In the genomic region with DNA sequence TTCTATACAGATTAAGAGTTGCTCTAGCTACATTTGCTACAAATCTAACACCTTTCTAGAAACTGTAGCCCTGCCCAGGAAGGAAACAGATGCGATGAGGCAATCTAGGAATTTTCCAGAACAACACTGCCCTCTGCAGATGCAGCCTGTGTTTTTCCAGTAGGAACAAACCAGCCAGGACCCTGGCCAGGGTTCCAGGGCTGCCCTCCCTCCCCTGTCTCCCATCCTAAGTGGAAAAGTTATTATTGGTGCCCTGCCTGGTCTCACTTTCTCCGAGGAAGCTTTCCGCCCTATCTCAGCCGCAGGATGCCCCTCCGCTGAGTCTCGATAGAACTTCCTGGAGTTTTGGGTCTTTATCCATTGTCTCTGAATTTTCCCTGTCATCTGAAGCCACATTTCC, we compare ENCODE assay signal across 8 cellular contexts. TPM values are rescaled to one million over a fixed set of nuclear protein-coding genes. Genes with fewer than 3 reads are reported as not detected.
A peak's percentile ranks its signal among the peaks of the same experiment; 100 is the strongest.
DNase-seq lines count a peak whose midpoint lies in the region; TF ChIP-seq lines count a peak whose summit lies in the region.
"Not testable (repeated sequence)": the region's sequence is repeated elsewhere in the genome, so short reads cannot be mapped to it uniquely, and the experiment has no call there.

No MANE protein-coding gene starts in this region.

- peak; percentile 70 to 76 for TF ChIP-seq RAD21 in liver (IDR thresholded peaks at IDR 0.05)

- CTCF ChIA-PET in RWPE1 (lab: Yijun Ruan, JAX), result interaction anchor here (0.6 to 1.8 kb wide), 4 partner anchors 10 to 368 kb away, joined by 3 to 8 read pairs (median 4); no protein-coding TSS in a partner anchor

- TF ChIP-seq CTCF in LNCAP (IDR thresholded peaks at IDR 0.05), result peak; percentile 39; the same call in 1 of the 2 replicates
- peak; percentile 72 for TF ChIP-seq CTCF in RWPE1 (conservative IDR thresholded peaks at IDR 0.05; ENCODE audit: low read depth)
- peak; percentile 63 for TF ChIP-seq CTCF in brain microvascular endothelial cell (IDR thresholded peaks at IDR 0.05; ENCODE audit: low read depth, low read length, missing control alignments)
- TF ChIP-seq CTCF in foreskin fibroblast (IDR thresholded peaks at IDR 0.05; ENCODE audit: low read depth, low read length), result peak; percentile 47
- TF ChIP-seq CTCF in liver (IDR thresholded peaks at IDR 0.05; ENCODE audit: low read depth, low read length, missing input control), result peak; percentile 40
- peak in 1 of 4 experiments; percentile 16 for TF ChIP-seq CTCF in prostate gland (IDR thresholded peaks at IDR 0.05)

- H3K27ac ChIP-seq in RWPE1 (peak overlapping the region; percentile 25), prostate gland (peak overlapping the region in 1 of 2 donors; percentile 42)
- H3K27ac ChIP-seq in brain microvascular endothelial cell; liver (ENCODE audit: low read depth in 1 of 2, low read length in 2 of 2): not testable (repeated sequence)

- H3K36me3 ChIP-seq in brain microvascular endothelial cell (replicated peaks), result peaks cover 30% of the 10 kb centered on the region
- not testable (repeated sequence) for H3K36me3 ChIP-seq in liver (ENCODE audit: control insufficient read depth in 4 of 4, insufficient read depth in 3 of 4, low read depth in 1 of 4, low read length in 3 of 4); prostate gland

- H3K4me3 ChIP-seq in brain microvascular endothelial cell (ENCODE audit: low read depth, low read length); foreskin fibroblast (ENCODE audit: low read depth in 1 of 2, low read length in 2 of 2); liver (ENCODE audit: low read depth in 1 of 3, low read length in 3 of 3); prostate gland: not testable (repeated sequence)

- DNase-seq in A172 (ENCODE audit: low spot score), result peak; percentile 51
- peak; percentile 62 for DNase-seq in ELR (ENCODE audit: low read depth)
- DNase-seq in RWPE1 (ENCODE audit: low spot score), result peak; percentile 39
- peak; percentile 56 for DNase-seq in brain microvascular endothelial cell
- DNase-seq in foreskin fibroblast, result peak in 1 of 2 donors; percentile 58
- DNase-seq in prostate gland (ENCODE audit: low spot score), result peak; percentile 46

- H3K4me1 ChIP-seq in liver (ENCODE audit: control insufficient read depth in 4 of 4, insufficient read depth in 4 of 4, low read length in 3 of 4); prostate gland (replicated peaks): not testable (repeated sequence)

- H3K27me3 ChIP-seq in brain microvascular endothelial cell (replicated peaks); liver (ENCODE audit: control insufficient read depth in 4 of 4, insufficient read depth in 4 of 4, low read length in 3 of 4); prostate gland (replicated peaks; ENCODE audit: insufficient read depth): not testable (repeated sequence)

- in situ Hi-C loops in brain microvascular endothelial cell (cut with HindIII; ENCODE audit: low pct_ligation_motif_present, low sequenced_read_pairs), result not testable (repeated sequence)

- not testable (repeated sequence) for TF ChIP-seq POLR2A in prostate gland (IDR thresholded peaks at IDR 0.05)

- 58% methylated on average over 6 of the region's 6 CpGs for WGBS in liver
- WGBS in prostate gland, result 55% methylated on average over 6 of the region's 6 CpGs

- not testable (repeated sequence) for H3K9me3 ChIP-seq in liver (ENCODE audit: control insufficient read depth in 4 of 4, low read length in 3 of 4); prostate gland

- H3K9ac ChIP-seq in liver (ENCODE audit: low read depth in 1 of 2, low read length in 2 of 2), result not testable (repeated sequence)

- intact Hi-C loops in prostate gland (cut with DNase I), result loop anchor here (5.0 kb wide), 1 partner anchor 526 kb away; no protein-coding TSS in a partner anchor

- POLR2A ChIA-PET in RWPE1 (lab: Yijun Ruan, JAX; ENCODE audit: low non-redundant PET), result not testable (repeated sequence)

TF ChIP-seq in liver, 16 proteins besides CTCF, POLR2A, EP300 and RAD21:
- TF ChIP-seq SP1 (IDR thresholded peaks at IDR 0.05), result peak; percentile 59
- TF ChIP-seq, protein P1, sequence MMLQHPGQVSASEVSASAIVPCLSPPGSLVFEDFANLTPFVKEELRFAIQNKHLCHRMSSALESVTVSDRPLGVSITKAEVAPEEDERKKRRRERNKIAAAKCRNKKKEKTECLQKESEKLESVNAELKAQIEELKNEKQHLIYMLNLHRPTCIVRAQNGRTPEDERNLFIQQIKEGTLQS (IDR thresholded peaks at IDR 0.05), result peak; percentile 45

RNA-seq across cellular contexts. Expression of gene GTF2IRD1, which starts 60.0 kb away (rescaled TPM):
- 25.2 and 54.7 TPM in 2 replicates for total RNA-seq in A172 (2014; rRNA removed; shearing (Covaris generic))
- total RNA-seq in liver (1 to 10 TPM; 2.0 to 3.3 TPM), prostate gland (10 to 100 TPM; 24.0 to 36.6 TPM)
- polyA plus RNA-seq in liver, result 1 to 10 TPM; 3.3 to 7.4 TPM
